In genomic region chr11:102399189-102399588, GRCh38 we compare ENCODE assay signal across 23 cellular contexts. TPM values are rescaled to one million over a fixed set of nuclear protein-coding genes. Genes with fewer than 3 reads are reported as not detected.
DNase-seq lines count a peak whose midpoint lies in the region; ATAC-seq and TF ChIP-seq lines count a peak whose summit lies in the region.
"Had no signal": no experiment of that assay in that cellular context is flagged by ENCODE, and none has a peak within 500 bp of the region (broad histone marks: within the 10 kb centered on the region; RNA-seq: fewer than 3 reads in every experiment).

No MANE protein-coding gene starts in this region.

- H3K9me3 Mint-ChIP-seq in activated CD4-positive, alpha-beta T cell treated with anti-CD3 and anti-CD28 coated beads for 36 hours (ENCODE audit: low read depth): no peaks in the 10 kb centered on the region
- no peaks in the 10 kb centered on the region for H3K9me3 Mint-ChIP-seq in nephron progenitor cell

- TF ChIP-seq POLR2A in GM18505 (IDR thresholded peaks at IDR 0.05; ENCODE audit: borderline replicate concordance, extremely low read depth, insufficient read depth, insufficient read length): no peak

- no peak for ATAC-seq in activated CD4-positive, alpha-beta T cell treated with anti-CD3 and anti-CD28 coated beads for 36 hours
- ATAC-seq in GM18505 (IDR thresholded peaks at IDR 0.05; ENCODE audit: unreplicated experiment) (peak; percentile 54), T-helper 17 cell (no peak), HG02938 (IDR thresholded peaks at IDR 0.05; ENCODE audit: unreplicated experiment) (no peak)
- ATAC-seq: HCT116 had no signal

- intact Hi-C loops in activated CD4-positive, alpha-beta T cell treated with anti-CD3 and anti-CD28 coated beads for 36 hours (cut with DNase I, micrococcal nuclease): loop anchor here in 1 of 2 experiments (5.0 kb wide), 1 partner anchor 33 kb away; no protein-coding TSS in a partner anchor

- H3K9me3 ChIP-seq in T-helper 17 cell (ENCODE audit: control insufficient read depth, low read length, poor library complexity, severe bottlenecking): no peaks in the 10 kb centered on the region

- DNase-seq in activated CD4-positive, alpha-beta T cell treated with anti-CD3 and anti-CD28 coated beads for 36 hours: peak; percentile 36
- DNase-seq in activated CD4-positive, alpha-beta T cell treated with anti-CD3 and anti-CD28 coated beads for 48 hours: no peak
- DNase-seq in T-helper 17 cell (no peak), nephron progenitor cell (no peak), amniotic stem cell (lab: John Stamatoyannopoulos, UW) (no peak), NCI-H2196 (lab: John Stamatoyannopoulos, UW; ENCODE audit: unreplicated experiment) (no peak)
- DNase-seq: 8988T, DMS 273 treated with DMSO at 0.1 percent for 48 hours, GDM1, GOT3, KBM-7, NCI-H187, NCI-H2107, NCI-H2227 treated with DMSO at 0.1 percent for 48 hours, NCI-H510A treated with DMSO at 0.1 percent for 48 hours, NCI-H774, OCI-M1, RPMI8226, SHP77 treated with DMSO at 0.1 percent for 48 hours had no signal

- CTCF ChIA-PET in activated CD4-positive, alpha-beta T cell treated with anti-CD3 and anti-CD28 coated beads for 36 hours (lab: Charles Lee): interaction anchor here (1.0 to 3.9 kb wide), 4 partner anchors 8 to 22 kb away, joined by 3 to 25 read pairs (median 9); no protein-coding TSS in a partner anchor

- POLR2A ChIA-PET in activated CD4-positive, alpha-beta T cell treated with anti-CD3 and anti-CD28 coated beads for 36 hours (lab: Charles Lee): no interaction called here

- H3K4me3 Mint-ChIP-seq in activated CD4-positive, alpha-beta T cell treated with anti-CD3 and anti-CD28 coated beads for 36 hours: no peak overlapping the region
- H3K4me3 Mint-ChIP-seq in T-helper 17 cell: no peak overlapping the region
- no peak overlapping the region for H3K4me3 Mint-ChIP-seq in nephron progenitor cell
- H3K4me3 Mint-ChIP-seq: B cell had no signal

- no peak overlapping the region for H3K27ac Mint-ChIP-seq in activated CD4-positive, alpha-beta T cell treated with anti-CD3 and anti-CD28 coated beads for 36 hours
- H3K27ac Mint-ChIP-seq in T-helper 17 cell: peak overlapping the region; percentile 67
- peak overlapping the region; percentile 51 for H3K27ac Mint-ChIP-seq in nephron progenitor cell
- H3K27ac Mint-ChIP-seq: B cell had no signal

- H3K36me3 Mint-ChIP-seq in activated CD4-positive, alpha-beta T cell treated with anti-CD3 and anti-CD28 coated beads for 36 hours (ENCODE audit: low read depth): peaks cover 47% of the 10 kb centered on the region
- H3K36me3 Mint-ChIP-seq in T-helper 17 cell (ENCODE audit: low read depth) (peaks cover 6% of the 10 kb centered on the region), nephron progenitor cell (ENCODE audit: low read depth) (peaks cover 72% of the 10 kb centered on the region)

- no peak for TF ChIP-seq CTCF in nephron progenitor cell (IDR thresholded peaks at IDR 0.05)

- H3K27me3 Mint-ChIP-seq in activated CD4-positive, alpha-beta T cell treated with anti-CD3 and anti-CD28 coated beads for 36 hours: no peaks in the 10 kb centered on the region
- no peaks in the 10 kb centered on the region for H3K27me3 Mint-ChIP-seq in T-helper 17 cell
- no peaks in the 10 kb centered on the region for H3K27me3 Mint-ChIP-seq in nephron progenitor cell (ENCODE audit: low read depth, poor library complexity)
- H3K27me3 Mint-ChIP-seq: B cell had no signal

- peaks cover 53% of the 10 kb centered on the region for H3K4me1 Mint-ChIP-seq in activated CD4-positive, alpha-beta T cell treated with anti-CD3 and anti-CD28 coated beads for 36 hours
- H3K4me1 Mint-ChIP-seq in T-helper 17 cell (peaks cover 28% of the 10 kb centered on the region), nephron progenitor cell (peaks cover 6% of the 10 kb centered on the region)

RNA-seq across cellular contexts. Expression of gene BIRC2, which starts 52.2 kb away (rescaled TPM):
- 10 to 100 TPM; 33.0 to 48.8 TPM for total RNA-seq in activated CD4-positive, alpha-beta T cell treated with anti-CD3 and anti-CD28 coated beads for 36 hours
- 10 to 100 TPM; 76.6 to 77.9 TPM for total RNA-seq in T-helper 17 cell

RNA-seq across cellular contexts. Expression of gene TMEM123, which starts 53.4 kb away (rescaled TPM):
- 100 to 1,000 TPM; 179 to 392 TPM for total RNA-seq in activated CD4-positive, alpha-beta T cell treated with anti-CD3 and anti-CD28 coated beads for 36 hours
- 100 to 1,000 TPM; 372 to 400 TPM for total RNA-seq in T-helper 17 cell
